In genomic region chr1:34865981-34866761, GRCh38 we compare ENCODE assay signal across 8 cellular contexts. TPM values are rescaled to one million over a fixed set of nuclear protein-coding genes. Genes with fewer than 3 reads are reported as not detected.
DNase-seq lines count a peak whose midpoint lies in the region; ATAC-seq and TF ChIP-seq lines count a peak whose summit lies in the region.

No MANE protein-coding gene starts in this region.

- peak overlapping the region; percentile 28 to 51 for H3K4me3 ChIP-seq in HCT116 (replicated peaks in 1 of 2; ENCODE audit: low read depth in 1 of 2, low read length in 2 of 2)

- peaks cover 18% of the 10 kb centered on the region for H3K27me3 Mint-ChIP-seq in chondrocyte (ENCODE audit: low read depth)

- peak overlapping the region; percentile 32 for H2AFZ ChIP-seq in HCT116 (ENCODE audit: low read depth, low read length, poor library complexity, severe bottlenecking)

- H3K36me3 ChIP-seq in HCT116 (ENCODE audit: control insufficient read depth in 1 of 2, insufficient read depth in 2 of 2, low read length in 2 of 2): no peaks in the 10 kb centered on the region

- H4K20me1 ChIP-seq in HCT116 (ENCODE audit: insufficient read depth): no peaks in the 10 kb centered on the region

- H3K27ac Mint-ChIP-seq in chondrocyte (ENCODE audit: unreplicated experiment): peak overlapping the region; percentile 23

- TF ChIP-seq RAD21 in HCT116 (IDR thresholded peaks at IDR 0.05; ENCODE audit: low read depth): peak; percentile 55

- H3K4me1 Mint-ChIP-seq in chondrocyte (ENCODE audit: low read depth): no peaks in the 10 kb centered on the region

- CTCF ChIA-PET in HCT116 (lab: Charles Lee): interaction anchor here (0.8 to 2.6 kb wide), 7 partner anchors 11 to 80 kb away, joined by 3 to 19 read pairs (median 3); no protein-coding TSS in a partner anchor

- no peaks in the 10 kb centered on the region for H3K9me3 Mint-ChIP-seq in chondrocyte (ENCODE audit: low read depth)

- RAD21 ChIA-PET in HCT116 (lab: Charles Lee; ENCODE audit: low non-redundant PET in 1 of 2, low total read pairs in 2 of 2, uncharacterized antibody in 2 of 2, unreplicated experiment in 2 of 2): interaction anchor here in 1 of 2 experiments (0.5 kb wide), 1 partner anchor 10 kb away, joined by 3 read pairs; no protein-coding TSS in a partner anchor

- peaks cover 2% of the 10 kb centered on the region; the same call in 1 of the 2 replicates for H3K27me3 ChIP-seq in HCT116 (ENCODE audit: insufficient read depth, low read length)

- DNase-seq in ELF-1 (ENCODE audit: low read depth, low spot score): peak; percentile 91
- peak; percentile 37 for DNase-seq in HCT116 (ENCODE audit: low read depth, low spot score)
- peak; percentile 30 for DNase-seq in NCI-H1694 (lab: John Stamatoyannopoulos, UW)
- DNase-seq in activated CD4-positive, alpha-beta T cell treated with anti-CD3 and anti-CD28 coated beads for 24 hours (ENCODE audit: low read depth in 2 of 2): peak; percentile 93
- no peak for DNase-seq in chondrocyte (ENCODE audit: low spot score)
- DNase-seq in kidney tubule cell (ENCODE audit: low spot score): peak; percentile 79
- DNase-seq in stimulated activated CD4-positive, alpha-beta T cell treated with anti-CD3 and anti-CD28 coated beads, Interleukin-1b, Interleukin-23, amount 100 ng/mL, for 1 hour (ENCODE audit: low read depth in 2 of 2): peak; percentile 85 to 95
- DNase-seq in SK-N-DZ (ENCODE audit: low spot score): no peak

- H3K27ac ChIP-seq in HCT116 (ENCODE audit: low read depth, low read length): no peak overlapping the region; the same call in 1 of the 2 replicates

- no peaks in the 10 kb centered on the region for H3K9me3 ChIP-seq in HCT116 (ENCODE audit: control insufficient read depth in 1 of 2, insufficient read depth in 1 of 2, low read depth in 1 of 2, low read length in 2 of 2)

- peaks cover 0 to 8% of the 10 kb centered on the region in 2 experiments; a peak in 2 of 4 replicates for H3K4me1 ChIP-seq in HCT116 (ENCODE audit: control insufficient read depth in 1 of 2, insufficient read depth in 2 of 2, low read length in 2 of 2)

- ATAC-seq in HCT116: peak; percentile 87

- TF ChIP-seq POLR2A in HCT116 (IDR thresholded peaks at IDR 0.05; ENCODE audit: borderline replicate concordance, extremely low read depth, insufficient read depth, insufficient read length): no peak

- POLR2A ChIA-PET in HCT116 (lab: Charles Lee): interaction anchor here (0.7 kb wide), 1 partner anchor 327 kb away, joined by 3 read pairs; the partner anchor contains the start of gene SFPQ

- H3K4me2 ChIP-seq in HCT116 (ENCODE audit: low read length): peak overlapping the region; percentile 74

- no peaks in the 10 kb centered on the region for H3K79me2 ChIP-seq in HCT116 (ENCODE audit: insufficient read depth, low read length)

- H3K9ac ChIP-seq in HCT116 (ENCODE audit: low read length): peak overlapping the region; percentile 44; the same call in 1 of the 2 replicates

- intact Hi-C loops in HCT116 (cut with micrococcal nuclease): loop anchor here (1.0 kb wide), 1 partner anchor 80 kb away; no protein-coding TSS in a partner anchor

- H3K9me2 ChIP-seq in HCT116 (ENCODE audit: insufficient read depth): no peaks in the 10 kb centered on the region

- H3K4me3 Mint-ChIP-seq in chondrocyte (ENCODE audit: unreplicated experiment): peak overlapping the region; percentile 76

- no TSS peak for BruUV-seq in HCT116 (replicated peaks; lab: Mats Ljungman, UMichigan)

- peak; percentile 89 to 97 (median 93) for TF ChIP-seq CTCF in HCT116 (IDR thresholded peaks at IDR 0.05 in 2 of 3, conservative IDR thresholded peaks at IDR 0.05 in 1 of 3; ENCODE audit: borderline replicate concordance in 1 of 3, insufficient read depth in 1 of 3, low read depth in 2 of 3, low read length in 2 of 3)
- TF ChIP-seq CTCF in chondrocyte (IDR thresholded peaks at IDR 0.05): peak; percentile 99

- no peaks in the 10 kb centered on the region for H3K36me3 Mint-ChIP-seq in chondrocyte (ENCODE audit: low read depth)

TF ChIP-seq in HCT116, 20 proteins besides CTCF, POLR2A, EP300 and RAD21:
- peak; percentile 28 for TF ChIP-seq YY1 (IDR thresholded peaks at IDR 0.05; ENCODE audit: extremely low read depth, insufficient replicate concordance, low read depth, low read length)
- no peak for TF ChIP-seq CEBPB (IDR thresholded peaks at IDR 0.05; ENCODE audit: low read depth)
- TF ChIP-seq EGR1 (IDR thresholded peaks at IDR 0.05; ENCODE audit: low read depth): peak; percentile 67

RNA-seq across cellular contexts. Expression of gene SMIM12, which starts 6.6 kb away (rescaled TPM):
- total RNA-seq in HCT116 (2021; ENCODE audit: unreplicated experiment) (31.3 TPM), chondrocyte (39.6 to 41.4 TPM (median 40.6 TPM) in 3 replicates)
- 23.5 and 27.3 TPM in 2 replicates for polyA plus RNA-seq in HCT116 (2012)
- polyA plus RNA-seq in SK-N-DZ (2014; cell fraction: cytosol; rRNA removed): 25.5 and 31.6 TPM in 2 replicates
- polyA plus RNA-seq in SK-N-DZ (2014; cell fraction: nucleus; rRNA removed): 12.2 and 15.4 TPM in 2 replicates

Comparison
In these comparisons a context has a peak if more than half of its experiments do, and no peak if none do; other contexts are left out.
1. DNase-seq: peak in ELF-1 (single experiment), HCT116 (single experiment), NCI-H1694 (single experiment), activated CD4-positive, alpha-beta T cell treated with anti-CD3 and anti-CD28 coated beads for 24 hours (2 of 2), kidney tubule cell (single experiment) and stimulated activated CD4-positive, alpha-beta T cell treated with anti-CD3 and anti-CD28 coated beads, Interleukin-1b, Interleukin-23, amount 100 ng/mL, for 1 hour (2 of 2); none in chondrocyte (single experiment) and SK-N-DZ (single experiment).